ENCODE assay signal across 22 cellular contexts in the genomic region with DNA sequence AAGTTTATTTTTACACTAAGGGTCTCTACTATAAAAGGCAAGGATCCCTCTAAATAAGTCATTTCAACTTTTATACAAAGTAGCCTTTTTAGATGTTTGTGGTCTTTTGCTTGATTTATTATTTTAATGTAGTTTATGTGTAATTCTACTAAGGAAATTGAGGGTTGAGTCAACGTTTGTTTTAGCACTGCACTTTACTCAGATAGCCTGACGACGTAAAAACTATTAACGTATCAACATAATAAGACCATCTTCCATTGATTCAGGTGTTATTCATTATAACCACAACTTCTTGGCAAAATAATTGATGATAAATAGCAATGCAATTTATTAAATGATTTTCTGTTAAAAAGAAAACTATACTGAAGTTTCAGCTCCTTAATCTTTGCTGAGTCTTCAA.
DNase-seq lines count a peak whose midpoint lies in the region; ATAC-seq, FAIRE-seq and TF ChIP-seq lines count a peak whose summit lies in the region.
"Had no signal": no experiment of that assay in that cellular context is flagged by ENCODE, and none has a peak within 500 bp of the region (broad histone marks: within the 10 kb centered on the region; RNA-seq: fewer than 3 reads in every experiment).

No MANE protein-coding gene starts in this region.

- no peaks in the 10 kb centered on the region for H3K4me1 ChIP-seq in endothelial cell of umbilical vein (ENCODE audit: control insufficient read depth, extremely low read depth, insufficient read depth, low read length)
- H3K4me1 ChIP-seq: BLaER1 treated with 17β-estradiol and CSF1 and Interleukin-3, amounts not matched to agents 10 nM and 100 nM; Caco-2 had no signal

- dilution Hi-C loops in endothelial cell of umbilical vein (cut with MboI; ENCODE audit: extremely low pct_ligation_motif_present, low sequenced_read_pairs): no loop called here

- H4K20me1 ChIP-seq in endothelial cell of umbilical vein (replicated peaks; ENCODE audit: control insufficient read depth, extremely low read depth, insufficient read depth, low read length): no peaks in the 10 kb centered on the region
- H4K20me1 ChIP-seq: BLaER1 treated with 17β-estradiol and CSF1 and Interleukin-3, amounts not matched to agents 10 nM and 100 nM had no signal

- no peaks in the 10 kb centered on the region for H3K79me2 ChIP-seq in endothelial cell of umbilical vein (ENCODE audit: control insufficient read depth, insufficient read depth, low read length)

- DNase-seq in astrocyte of the spinal cord (ENCODE audit: low read depth, low spot score): peak; percentile 13
- DNase-seq in endothelial cell of umbilical vein (ENCODE audit: low read depth, low spot score): peak; percentile 8
- DNase-seq in fibroblast of mammary gland (ENCODE audit: low read depth): peak; percentile 64
- no peak for DNase-seq in AG08396 (ENCODE audit: low spot score)
- DNase-seq: 8988T; ACHN; AML-193; Caco-2; Calu3; CD4-positive, alpha-beta T cell; CD8-positive, alpha-beta T cell; DMS79 treated with DMSO at 0.1 percent for 48 hours; GF-D8 had no signal

- no peaks in the 10 kb centered on the region for H3K36me3 ChIP-seq in endothelial cell of umbilical vein (ENCODE audit: control insufficient read depth in 2 of 2, extremely low read depth in 1 of 2, insufficient read depth in 2 of 2, low read length in 2 of 2)
- H3K36me3 ChIP-seq: BLaER1 treated with 17β-estradiol and CSF1 and Interleukin-3, amounts not matched to agents 10 nM and 100 nM had no signal

- H3K9ac ChIP-seq in endothelial cell of umbilical vein (replicated peaks; ENCODE audit: extremely low read depth, insufficient read depth, low read length): no peak overlapping the region
- H3K9ac ChIP-seq: BLaER1 treated with 17β-estradiol and CSF1 and Interleukin-3, amounts not matched to agents 10 nM and 100 nM had no signal

- no peak for FAIRE-seq in endothelial cell of umbilical vein (lab: Jason Lieb, UNC)
- FAIRE-seq: A204.1, G401.6, GM12891, GM19239 had no signal

- BruUV-seq in endothelial cell of umbilical vein (replicated peaks; lab: Mats Ljungman, UMichigan): no TSS peak

- intact Hi-C loops in endothelial cell of umbilical vein (cut with micrococcal nuclease): no loop called here

- no peak for TF ChIP-seq POLR2A in endothelial cell of umbilical vein (IDR thresholded peaks at IDR 0.05; ENCODE audit: low read depth, low read length)

- H3K4me3 ChIP-seq in astrocyte of the spinal cord (ENCODE audit: low read depth, low read length) (no peak overlapping the region), endothelial cell of umbilical vein (replicated peaks in 1 of 3; ENCODE audit: insufficient read depth in 1 of 3, low read depth in 1 of 3, low read length in 3 of 3) (no peak overlapping the region), fibroblast of mammary gland (ENCODE audit: control insufficient read depth, low read depth, low read length) (no peak overlapping the region)
- H3K4me3 ChIP-seq: BLaER1 treated with 17β-estradiol and CSF1 and Interleukin-3, amounts not matched to agents 10 nM and 100 nM had no signal

- CTCF ChIA-PET in endothelial cell of umbilical vein (lab: Charles Lee): no interaction called here

- H3K4me2 ChIP-seq in endothelial cell of umbilical vein (ENCODE audit: insufficient read depth, low read length): no peak overlapping the region
- H3K4me2 ChIP-seq: BLaER1 treated with 17β-estradiol and CSF1 and Interleukin-3, amounts not matched to agents 10 nM and 100 nM had no signal

- no peak overlapping the region for H2AFZ ChIP-seq in endothelial cell of umbilical vein (ENCODE audit: low read depth, low read length)

- no peaks in the 10 kb centered on the region for H3K27me3 Mint-ChIP-seq in stimulated activated memory B cell treated with anti-CD40 and anti-IgM and Interleukin-4, amounts not matched to agents 10 μg/mL and 1 μg/mL and 100 μg/mL, for 72 hours
- H3K27me3 Mint-ChIP-seq: B cell; CD4-positive, alpha-beta T cell had no signal

- no peak for TF ChIP-seq CTCF in astrocyte of the spinal cord (IDR thresholded peaks at IDR 0.05; ENCODE audit: low read depth, low read length)
- no peak for TF ChIP-seq CTCF in endothelial cell of umbilical vein (IDR thresholded peaks at IDR 0.05; ENCODE audit: extremely low read depth in 1 of 2, insufficient read depth in 1 of 2, low read depth in 1 of 2, low read length in 2 of 2)
- no peak for TF ChIP-seq CTCF in fibroblast of mammary gland (conservative IDR thresholded peaks at IDR 0.05; ENCODE audit: control insufficient read depth, insufficient read depth, low read depth, low read length)

- H3K36me3 Mint-ChIP-seq in stimulated activated memory B cell treated with anti-CD40 and anti-IgM and Interleukin-4, amounts not matched to agents 10 μg/mL and 1 μg/mL and 100 μg/mL, for 72 hours: no peaks in the 10 kb centered on the region
- H3K36me3 Mint-ChIP-seq: CD8-positive, alpha-beta T cell had no signal

- H3K27me3 ChIP-seq in endothelial cell of umbilical vein (ENCODE audit: control insufficient read depth in 2 of 2, insufficient read depth in 2 of 2, low read length in 2 of 2): no peaks in the 10 kb centered on the region
- H3K27me3 ChIP-seq: BLaER1 treated with 17β-estradiol and CSF1 and Interleukin-3, amounts not matched to agents 10 nM and 100 nM had no signal

- POLR2A ChIA-PET in endothelial cell of umbilical vein (lab: Charles Lee): no interaction called here

- no peak overlapping the region for H3K4me3 Mint-ChIP-seq in stimulated activated memory B cell treated with anti-CD40 and anti-IgM and Interleukin-4, amounts not matched to agents 10 μg/mL and 1 μg/mL and 100 μg/mL, for 72 hours
- H3K4me3 Mint-ChIP-seq: B cell; CD4-positive, alpha-beta T cell; CD8-positive, alpha-beta T cell had no signal

- H3K4me1 Mint-ChIP-seq in stimulated activated memory B cell treated with anti-CD40 and anti-IgM and Interleukin-4, amounts not matched to agents 10 μg/mL and 1 μg/mL and 100 μg/mL, for 72 hours: no peaks in the 10 kb centered on the region
- H3K4me1 Mint-ChIP-seq: B cell had no signal

- H3K9me3 Mint-ChIP-seq in stimulated activated memory B cell treated with anti-CD40 and anti-IgM and Interleukin-4, amounts not matched to agents 10 μg/mL and 1 μg/mL and 100 μg/mL, for 72 hours: no peaks in the 10 kb centered on the region
- H3K9me3 Mint-ChIP-seq: CD4-positive, alpha-beta T cell had no signal

- in situ Hi-C loops in astrocyte of the spinal cord (cut with HindIII; ENCODE audit: low sequenced_read_pairs): no loop called here

- no peaks in the 10 kb centered on the region for H3K9me3 ChIP-seq in endothelial cell of umbilical vein (replicated peaks; ENCODE audit: control insufficient read depth, insufficient read depth, low read length)
- H3K9me3 ChIP-seq: BLaER1 treated with 17β-estradiol and CSF1 and Interleukin-3, amounts not matched to agents 10 nM and 100 nM; Caco-2 had no signal

- H3K9me1 ChIP-seq in endothelial cell of umbilical vein (replicated peaks; ENCODE audit: control insufficient read depth, extremely low read depth, insufficient read depth, low read length): no peaks in the 10 kb centered on the region

- H3K27ac ChIP-seq in endothelial cell of umbilical vein (ENCODE audit: insufficient read depth, low read depth, low read length): no peak overlapping the region
- H3K27ac ChIP-seq: BLaER1 treated with 17β-estradiol and CSF1 and Interleukin-3, amounts not matched to agents 10 nM and 100 nM; C4-2B had no signal

- no peak for ATAC-seq in stimulated activated memory B cell treated with anti-CD40 and anti-IgM and Interleukin-4, amounts not matched to agents 10 μg/mL and 1 μg/mL and 100 μg/mL, for 72 hours
- ATAC-seq in HG02588 (IDR thresholded peaks at IDR 0.05; ENCODE audit: unreplicated experiment): no peak
- ATAC-seq: CD8-positive, alpha-beta T cell had no signal

- H3K27ac Mint-ChIP-seq in stimulated activated memory B cell treated with anti-CD40 and anti-IgM and Interleukin-4, amounts not matched to agents 10 μg/mL and 1 μg/mL and 100 μg/mL, for 72 hours: no peak overlapping the region
- H3K27ac Mint-ChIP-seq: B cell; CD4-positive, alpha-beta T cell; CD8-positive, alpha-beta T cell had no signal

TF ChIP-seq in endothelial cell of umbilical vein, 7 proteins besides CTCF, POLR2A, EP300 and RAD21:
- TF ChIP-seq GATA2 (IDR thresholded peaks at IDR 0.05; ENCODE audit: insufficient read depth, insufficient read length, low read depth, low read length): no peak
- TF ChIP-seq FOS (IDR thresholded peaks at IDR 0.05; ENCODE audit: borderline replicate concordance, insufficient read depth, low read length): no peak
- no peak for TF ChIP-seq JUN (IDR thresholded peaks at IDR 0.05; ENCODE audit: borderline replicate concordance, insufficient read depth, insufficient read length, low read depth)
- no peak for TF ChIP-seq MYC (IDR thresholded peaks at IDR 0.05; ENCODE audit: low read depth, low read length)
- TF ChIP-seq, protein P1, sequence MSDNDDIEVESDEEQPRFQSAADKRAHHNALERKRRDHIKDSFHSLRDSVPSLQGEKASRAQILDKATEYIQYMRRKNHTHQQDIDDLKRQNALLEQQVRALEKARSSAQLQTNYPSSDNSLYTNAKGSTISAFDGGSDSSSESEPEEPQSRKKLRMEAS (IDR thresholded peaks at IDR 0.05; ENCODE audit: insufficient read depth, insufficient read length): no peak
- no peak for TF ChIP-seq EZH2 (IDR thresholded peaks at IDR 0.05; ENCODE audit: borderline replicate concordance, low read depth, low read length, severe bottlenecking)
